20 cellular contexts compared by ENCODE assay signal in the genomic region with DNA sequence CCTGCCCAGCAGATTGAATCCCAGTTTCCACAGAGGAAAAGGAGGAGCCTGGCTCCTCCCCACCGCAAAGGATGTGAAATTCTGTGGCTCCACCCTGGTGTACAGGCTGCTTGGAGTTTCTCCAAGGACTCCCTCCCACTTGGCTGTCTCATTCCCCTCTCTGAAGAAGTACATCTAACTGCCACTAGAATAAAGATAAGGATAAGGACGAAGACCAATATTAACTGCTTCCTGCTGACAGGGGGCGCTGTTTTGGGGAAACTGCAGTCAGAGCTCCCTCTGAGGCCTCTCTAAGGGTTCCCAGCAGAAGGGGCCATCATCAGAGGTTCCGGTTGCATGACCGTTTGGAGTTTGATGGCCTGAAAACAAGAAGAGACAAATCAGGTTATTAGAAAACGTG.
DNase-seq lines count a peak whose midpoint lies in the region; ATAC-seq and TF ChIP-seq lines count a peak whose summit lies in the region.
"Had no signal": no experiment of that assay in that cellular context is flagged by ENCODE, and none has a peak within 500 bp of the region (broad histone marks: within the 10 kb centered on the region; RNA-seq: fewer than 3 reads in every experiment).

No MANE protein-coding gene starts in this region.

- no peak overlapping the region for H3K27ac Mint-ChIP-seq in Caco-2 (ENCODE audit: unreplicated experiment)
- H3K27ac Mint-ChIP-seq: natural killer cell, progenitor cell of endocrine pancreas had no signal

- ATAC-seq in SK-N-SH treated with all-trans-retinoic acid at 6 μM for 48 hours, result no peak
- no peak for ATAC-seq in GM21447 (IDR thresholded peaks at IDR 0.05; ENCODE audit: unreplicated experiment)
- ATAC-seq: activated CD4-positive, CD25-positive, alpha-beta regulatory T cell treated with anti-CD3 and anti-CD28 coated beads, Interleukin-2, amount 50 U/mL, for 24 hours; gastroesophageal sphincter; natural killer cell had no signal

- no peaks in the 10 kb centered on the region for H3K36me3 Mint-ChIP-seq in Caco-2 (ENCODE audit: insufficient read depth, unreplicated experiment)
- H3K36me3 Mint-ChIP-seq: natural killer cell had no signal

- H3F3A ChIP-seq in SK-N-SH (replicated peaks; ENCODE audit: insufficient read depth) (no peaks in the 10 kb centered on the region), smooth muscle cell (ENCODE audit: low read depth) (no peaks in the 10 kb centered on the region)

- no peaks in the 10 kb centered on the region for H3K27me3 Mint-ChIP-seq in Caco-2 (ENCODE audit: insufficient read depth, unreplicated experiment)
- H3K27me3 Mint-ChIP-seq: progenitor cell of endocrine pancreas had no signal

- H3K4me1 Mint-ChIP-seq in Caco-2 (ENCODE audit: low read depth, unreplicated experiment), result no peaks in the 10 kb centered on the region
- H3K4me1 Mint-ChIP-seq: natural killer cell had no signal

- H4K20me1 ChIP-seq in SK-N-SH (ENCODE audit: insufficient read depth) (no peaks in the 10 kb centered on the region), smooth muscle cell (ENCODE audit: low read depth) (no peaks in the 10 kb centered on the region)

- H3K27ac ChIP-seq in SK-N-SH (ENCODE audit: low read depth in 2 of 2, low read length in 1 of 2) (no peak overlapping the region), testis (no peak overlapping the region), smooth muscle cell (ENCODE audit: low read depth) (no peak overlapping the region)
- H3K27ac ChIP-seq: cardiac muscle cell, epithelial cell of prostate, gastroesophageal sphincter, SJSA1, skin epidermis had no signal

- H3K4me1 ChIP-seq in SK-N-SH (ENCODE audit: control insufficient read depth in 1 of 2, insufficient read depth in 2 of 2, low read depth in 1 of 2, low read length in 1 of 2), result no peaks in the 10 kb centered on the region; a peak in 1 of 4 replicates
- no peaks in the 10 kb centered on the region for H3K4me1 ChIP-seq in testis
- no peaks in the 10 kb centered on the region for H3K4me1 ChIP-seq in Caco-2
- no peaks in the 10 kb centered on the region for H3K4me1 ChIP-seq in smooth muscle cell (ENCODE audit: low read depth)
- H3K4me1 ChIP-seq: gastroesophageal sphincter, SJSA1 had no signal

- TF ChIP-seq CTCF in SK-N-SH (IDR thresholded peaks at IDR 0.05) (peak; percentile 37; the same call in 1 of the 2 replicates), testis (IDR thresholded peaks at IDR 0.05) (peak in 1 of 3 experiments; percentile 12), Caco-2 (IDR thresholded peaks at IDR 0.05; ENCODE audit: insufficient read depth in 1 of 2, low read depth in 1 of 2, low read length in 1 of 2, severe bottlenecking in 1 of 2, unreplicated experiment in 1 of 2) (no peak), smooth muscle cell (IDR thresholded peaks at IDR 0.05; ENCODE audit: borderline replicate concordance, insufficient read depth, poor library complexity, severe bottlenecking) (no peak)

- 45% methylated on average over 5 of the region's 6 CpGs for WGBS in SK-N-SH (ENCODE audit: low lambda C conversion rate)
- 40 to 68% methylated on average over 6 of the region's 6 CpGs for whole genome bisulfite sequencing in testis, 2 donors
- WGBS in smooth muscle cell (ENCODE audit: low lambda C conversion rate), result 77% methylated on average over 6 of the region's 6 CpGs

- CTCF ChIA-PET in SK-N-SH (lab: Yijun Ruan, JAX) (no interaction called here), Caco-2 (lab: Charles Lee) (no interaction called here)

- H3K9ac ChIP-seq in SK-N-SH, result no peak overlapping the region
- H3K9ac ChIP-seq in smooth muscle cell (ENCODE audit: low read depth), result no peak overlapping the region

- TF ChIP-seq EP300 in SK-N-SH (IDR thresholded peaks at IDR 0.05; ENCODE audit: borderline replicate concordance in 1 of 2, low read depth in 1 of 2, low read length in 1 of 2), result no peak

- H3K27me3 ChIP-seq in SK-N-SH (ENCODE audit: insufficient read depth) (no peaks in the 10 kb centered on the region), testis (no peaks in the 10 kb centered on the region), Caco-2 (replicated peaks; ENCODE audit: control insufficient read depth, insufficient read depth, low read length) (no peaks in the 10 kb centered on the region), smooth muscle cell (ENCODE audit: low read depth) (no peaks in the 10 kb centered on the region)
- H3K27me3 ChIP-seq: cardiac muscle cell, gastroesophageal sphincter, SJSA1 had no signal

- TF ChIP-seq POLR2A in testis (IDR thresholded peaks at IDR 0.05), result no peak

- no peak for TF ChIP-seq RAD21 in SK-N-SH (IDR thresholded peaks at IDR 0.05; ENCODE audit: low read length)

- H3K79me2 ChIP-seq in SK-N-SH (ENCODE audit: insufficient read depth), result no peaks in the 10 kb centered on the region
- no peaks in the 10 kb centered on the region for H3K79me2 ChIP-seq in smooth muscle cell (ENCODE audit: low read depth)

- no peaks in the 10 kb centered on the region for H3K9me3 ChIP-seq in SK-N-SH
- no peaks in the 10 kb centered on the region for H3K9me3 ChIP-seq in testis
- no peaks in the 10 kb centered on the region for H3K9me3 ChIP-seq in Caco-2
- H3K9me3 ChIP-seq in smooth muscle cell (replicated peaks; ENCODE audit: low read depth), result no peaks in the 10 kb centered on the region
- H3K9me3 ChIP-seq: gastroesophageal sphincter, SJSA1 had no signal

- no peaks in the 10 kb centered on the region for H3K9me2 ChIP-seq in SK-N-SH

- intact Hi-C loops in testis (cut with DNase I; ENCODE audit: low total_unique reads), result no loop called here
- intact Hi-C loops in Caco-2 (cut with micrococcal nuclease; ENCODE audit: unreplicated experiment), result no loop called here

- BruUV-seq in Caco-2 (replicated peaks; lab: Mats Ljungman, UMichigan), result no TSS peak

- POLR2A ChIA-PET in SK-N-SH (lab: Yijun Ruan, JAX), result no interaction called here
- POLR2A ChIA-PET in Caco-2 (lab: Charles Lee), result no interaction called here

- H3K9me3 Mint-ChIP-seq in Caco-2 (ENCODE audit: unreplicated experiment), result no peaks in the 10 kb centered on the region

- no peak for DNase-seq in SK-N-SH
- peak; percentile 10 for DNase-seq in HCEC 1CT
- DNase-seq in OCI-M1 (lab: John Stamatoyannopoulos, UW), result peak; percentile 18
- peak; percentile 32 for DNase-seq in testis
- no peak for DNase-seq in Caco-2
- DNase-seq in smooth muscle cell (lab: John Stamatoyannopoulos, UW; ENCODE audit: unreplicated experiment), result no peak
- DNase-seq: ACHN; activated effector memory CD4-positive, alpha-beta T cell treated with Interleukin-2 at 50 U/mL for 16 hours; DMS79; natural killer cell; NCI-H1930 had no signal

- H3K4me2 ChIP-seq in SK-N-SH (no peak overlapping the region), smooth muscle cell (no peak overlapping the region)

- H2AFZ ChIP-seq in SK-N-SH (ENCODE audit: low read depth) (no peak overlapping the region), smooth muscle cell (ENCODE audit: low read depth) (no peak overlapping the region)

- H3K4me3 ChIP-seq in SK-N-SH (ENCODE audit: low read depth in 2 of 2, low read length in 1 of 2) (no peak overlapping the region), testis (no peak overlapping the region), Caco-2 (ENCODE audit: low read depth, low read length) (no peak overlapping the region), smooth muscle cell (no peak overlapping the region)
- H3K4me3 ChIP-seq: cardiac muscle cell, gastroesophageal sphincter, SJSA1, skin epidermis had no signal

- no peaks in the 10 kb centered on the region for H3K36me3 ChIP-seq in SK-N-SH (replicated peaks in 1 of 2; ENCODE audit: control insufficient read depth in 1 of 2, insufficient read depth in 2 of 2, low read length in 1 of 2)
- no peaks in the 10 kb centered on the region for H3K36me3 ChIP-seq in testis (ENCODE audit: low read depth, missing control alignments)
- H3K36me3 ChIP-seq in Caco-2 (ENCODE audit: control insufficient read depth, insufficient read depth, low read length), result no peaks in the 10 kb centered on the region
- H3K36me3 ChIP-seq in smooth muscle cell (ENCODE audit: low read depth), result no peaks in the 10 kb centered on the region
- H3K36me3 ChIP-seq: cardiac muscle cell, gastroesophageal sphincter, SJSA1 had no signal

- H3K4me3 Mint-ChIP-seq in Caco-2 (ENCODE audit: unreplicated experiment), result no peak overlapping the region
- H3K4me3 Mint-ChIP-seq: natural killer cell had no signal

TF ChIP-seq in SK-N-SH, 30 proteins besides CTCF, POLR2A, EP300 and RAD21 (continues in another document):
- TF ChIP-seq POLR2AphosphoS5 (IDR thresholded peaks at IDR 0.05; ENCODE audit: low read depth, low read length) (no peak), RFX5 (IDR thresholded peaks at IDR 0.05; ENCODE audit: low read length) (no peak), SIN3A (IDR thresholded peaks at IDR 0.05; ENCODE audit: borderline replicate concordance, low read depth, low read length) (no peak)
- TF ChIP-seq, protein P1, sequence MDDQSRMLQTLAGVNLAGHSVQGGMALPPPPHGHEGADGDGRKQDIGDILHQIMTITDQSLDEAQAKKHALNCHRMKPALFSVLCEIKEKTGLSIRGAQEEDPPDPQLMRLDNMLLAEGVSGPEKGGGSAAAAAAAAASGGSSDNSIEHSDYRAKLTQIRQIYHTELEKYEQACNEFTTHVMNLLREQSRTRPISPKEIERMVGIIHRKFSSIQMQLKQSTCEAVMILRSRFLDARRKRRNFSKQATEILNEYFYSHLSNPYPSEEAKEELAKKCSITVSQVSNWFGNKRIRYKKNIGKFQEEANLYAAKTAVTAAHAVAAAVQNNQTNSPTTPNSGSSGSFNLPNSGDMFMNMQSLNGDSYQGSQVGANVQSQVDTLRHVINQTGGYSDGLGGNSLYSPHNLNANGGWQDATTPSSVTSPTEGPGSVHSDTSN (IDR thresholded peaks at IDR 0.05), result no peak

TF ChIP-seq in SK-N-SH treated with all-trans-retinoic acid at 6 μM for 48 hours, 23 proteins besides CTCF, POLR2A, EP300 and RAD21 (continues in another document):
- TF ChIP-seq, protein P2, sequence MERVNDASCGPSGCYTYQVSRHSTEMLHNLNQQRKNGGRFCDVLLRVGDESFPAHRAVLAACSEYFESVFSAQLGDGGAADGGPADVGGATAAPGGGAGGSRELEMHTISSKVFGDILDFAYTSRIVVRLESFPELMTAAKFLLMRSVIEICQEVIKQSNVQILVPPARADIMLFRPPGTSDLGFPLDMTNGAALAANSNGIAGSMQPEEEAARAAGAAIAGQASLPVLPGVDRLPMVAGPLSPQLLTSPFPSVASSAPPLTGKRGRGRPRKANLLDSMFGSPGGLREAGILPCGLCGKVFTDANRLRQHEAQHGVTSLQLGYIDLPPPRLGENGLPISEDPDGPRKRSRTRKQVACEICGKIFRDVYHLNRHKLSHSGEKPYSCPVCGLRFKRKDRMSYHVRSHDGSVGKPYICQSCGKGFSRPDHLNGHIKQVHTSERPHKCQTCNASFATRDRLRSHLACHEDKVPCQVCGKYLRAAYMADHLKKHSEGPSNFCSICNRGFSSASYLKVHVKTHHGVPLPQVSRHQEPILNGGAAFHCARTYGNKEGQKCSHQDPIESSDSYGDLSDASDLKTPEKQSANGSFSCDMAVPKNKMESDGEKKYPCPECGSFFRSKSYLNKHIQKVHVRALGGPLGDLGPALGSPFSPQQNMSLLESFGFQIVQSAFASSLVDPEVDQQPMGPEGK (CRISPR knock-in tag; IDR thresholded peaks at IDR 0.05; ENCODE audit: borderline replicate concordance), result no peak
- no peak for TF ChIP-seq SNAI2 (CRISPR knock-in tag; IDR thresholded peaks at IDR 0.05)

Comparison
In these comparisons a context has a peak if more than half of its experiments do, and no peak if none do; other contexts are left out.
1. DNase-seq: peak in HCEC 1CT (single experiment), OCI-M1 (single experiment) and testis (single experiment); none in SK-N-SH (single experiment), Caco-2 (0 of 2) and smooth muscle cell (single experiment).